32 cellular contexts compared by ENCODE assay signal in genomic region chr3:2391876-2392275, GRCh38.
DNase-seq lines count a peak whose midpoint lies in the region; ATAC-seq and TF ChIP-seq lines count a peak whose summit lies in the region.
"Had no signal": no experiment of that assay in that cellular context is flagged by ENCODE, and none has a peak within 500 bp of the region (broad histone marks: within the 10 kb centered on the region; RNA-seq: fewer than 3 reads in every experiment).

No MANE protein-coding gene starts in this region.

- H3K9me3 ChIP-seq in ovary (no peaks in the 10 kb centered on the region), tibial artery (no peaks in the 10 kb centered on the region)
- H3K9me3 ChIP-seq: A549; BE2C; BLaER1; BLaER1 treated with 17β-estradiol and CSF1 and Interleukin-3, amounts not matched to agents 10 nM and 100 nM; Caco-2 had no signal

- no peaks in the 10 kb centered on the region for H3K27me3 ChIP-seq in ovary
- no peaks in the 10 kb centered on the region for H3K27me3 ChIP-seq in tibial artery
- H3K27me3 ChIP-seq: BE2C; BLaER1; BLaER1 treated with 17β-estradiol and CSF1 and Interleukin-3, amounts not matched to agents 10 nM and 100 nM had no signal

- no peak for TF ChIP-seq EP300 in ovary (IDR thresholded peaks at IDR 0.05)

- ATAC-seq in HG03108 (IDR thresholded peaks at IDR 0.05; ENCODE audit: unreplicated experiment) (no peak), left cardiac atrium (no peak)
- ATAC-seq: A549; CD8-positive, alpha-beta T cell had no signal

- intact Hi-C loops in ovary (cut with DNase I), result no loop called here
- intact Hi-C loops in tibial artery (cut with DNase I; ENCODE audit: low total_unique reads), result no loop called here
- intact Hi-C loops in left cardiac atrium (cut with DNase I), result no loop called here

- H3K4me3 ChIP-seq in ovary (no peak overlapping the region), tibial artery (no peak overlapping the region)
- H3K4me3 ChIP-seq: A549; BLaER1; BLaER1 treated with 17β-estradiol and CSF1 and Interleukin-3, amounts not matched to agents 10 nM and 100 nM had no signal

- no peak for TF ChIP-seq POLR2A in ovary (IDR thresholded peaks at IDR 0.05)

- H3K27ac ChIP-seq in VCaP, result peak overlapping the region; percentile 56
- H3K27ac ChIP-seq in ovary, result no peak overlapping the region
- H3K27ac ChIP-seq in tibial artery, result no peak overlapping the region
- H3K27ac ChIP-seq: 22Rv1; A549; BLaER1; BLaER1 treated with 17β-estradiol and CSF1 and Interleukin-3, amounts not matched to agents 10 nM and 100 nM; C4-2B had no signal

- WGBS in ovary, 3 donors, result 87 to 91% (median 90%) methylated on average over 4 of the region's 4 CpGs

- H3K36me3 ChIP-seq in ovary (no peaks in the 10 kb centered on the region), tibial artery (no peaks in the 10 kb centered on the region)
- H3K36me3 ChIP-seq: BE2C; BLaER1; BLaER1 treated with 17β-estradiol and CSF1 and Interleukin-3, amounts not matched to agents 10 nM and 100 nM had no signal

- TF ChIP-seq CTCF in VCaP (conservative IDR thresholded peaks at IDR 0.05), result no peak
- no peak for TF ChIP-seq CTCF in ovary (IDR thresholded peaks at IDR 0.05)
- TF ChIP-seq CTCF in tibial artery (IDR thresholded peaks at IDR 0.05), result no peak

- DNase-seq in G401 (ENCODE audit: low spot score), result peak; percentile 78
- peak; percentile 73 for DNase-seq in cerebellar cortex (ENCODE audit: low spot score)
- DNase-seq in cerebellum (ENCODE audit: low spot score), result peak; percentile 25
- DNase-seq in ovary, result no peak
- DNase-seq in tibial artery, result no peak
- DNase-seq in left cardiac atrium, result no peak
- DNase-seq: 8988T; ACHN; AML-193; BE2C; Caco-2; Calu3; CD4-positive, alpha-beta memory T cell; CD4-positive, alpha-beta T cell; CD4-positive, CD25-positive, alpha-beta regulatory T cell; CD8-positive, alpha-beta memory T cell; CD8-positive, alpha-beta T cell; COR-L47; DMS 273 treated with DMSO at 0.1 percent for 48 hours; DMS153; DMS53; DMS79; DMS79 treated with DMSO at 0.1 percent for 48 hours; DND-41; EL had no signal

- H3K4me1 ChIP-seq in ovary (ENCODE audit: insufficient read depth) (no peaks in the 10 kb centered on the region), tibial artery (peaks cover 0 to 16% (median 0%) of the 10 kb centered on the region in 4 donors)
- H3K4me1 ChIP-seq: A549; BE2C; BLaER1; BLaER1 treated with 17β-estradiol and CSF1 and Interleukin-3, amounts not matched to agents 10 nM and 100 nM; Caco-2 had no signal

- in situ Hi-C loops in G401 (cut with HindIII; ENCODE audit: low sequenced_read_pairs), result no loop called here

Comparison
In these comparisons a context has a peak if more than half of its experiments do, and no peak if none do; other contexts are left out.
1. DNase-seq: peak in G401 (single experiment), cerebellar cortex (single experiment) and cerebellum (single experiment); none in ovary (0 of 5), tibial artery (0 of 2) and left cardiac atrium (single experiment).